11 cellular contexts compared by ENCODE assay signal in genomic region chr12:6202331-6202730, GRCh38. TPM values are rescaled to one million over a fixed set of nuclear protein-coding genes. Genes with fewer than 3 reads are reported as not detected.
DNase-seq lines count a peak whose midpoint lies in the region; ATAC-seq and TF ChIP-seq lines count a peak whose summit lies in the region.
"Had no signal": no experiment of that assay in that cellular context is flagged by ENCODE, and none has a peak within 500 bp of the region (broad histone marks: within the 10 kb centered on the region; RNA-seq: fewer than 3 reads in every experiment).

No MANE protein-coding gene starts in this region.

- H3K4me3 ChIP-seq in BLaER1, result peak overlapping the region; percentile 100
- peak overlapping the region; percentile 88 to 89 for H3K4me3 ChIP-seq in right atrium auricular region
- H3K4me3 ChIP-seq in prostate gland, result peak overlapping the region; percentile 98 to 99

- peak overlapping the region; percentile 84 for H3K4me3 Mint-ChIP-seq in WTC11
- H3K4me3 Mint-ChIP-seq in activated T-helper 17 cell treated with anti-CD3 and anti-CD28 coated beads, Interleukin-2, amount 50 U/mL, for 72 hours, result no peak overlapping the region
- H3K4me3 Mint-ChIP-seq in activated CD8-positive, alpha-beta T cell treated with anti-CD3 and anti-CD28 coated beads, Interleukin-2, amount 10 ng/mL, durations not matched to agents 7 days and 5 days, result no peak overlapping the region

- H3K27me3 Mint-ChIP-seq in WTC11 (ENCODE audit: low read depth), result peaks cover 7% of the 10 kb centered on the region; the same call in 1 of the 2 replicates
- H3K27me3 Mint-ChIP-seq in activated T-helper 17 cell treated with anti-CD3 and anti-CD28 coated beads, Interleukin-2, amount 50 U/mL, for 72 hours, result peaks cover 41% of the 10 kb centered on the region
- peaks cover 47% of the 10 kb centered on the region for H3K27me3 Mint-ChIP-seq in activated CD8-positive, alpha-beta T cell treated with anti-CD3 and anti-CD28 coated beads, Interleukin-2, amount 10 ng/mL, durations not matched to agents 7 days and 5 days (ENCODE audit: low read depth)

- H3K9ac ChIP-seq in BLaER1, result peak overlapping the region; percentile 99

- H4K20me1 ChIP-seq in BLaER1, result peaks cover 16% of the 10 kb centered on the region

- no peaks in the 10 kb centered on the region for H3K9me3 Mint-ChIP-seq in WTC11
- no peaks in the 10 kb centered on the region for H3K9me3 Mint-ChIP-seq in activated T-helper 17 cell treated with anti-CD3 and anti-CD28 coated beads, Interleukin-2, amount 50 U/mL, for 72 hours
- no peaks in the 10 kb centered on the region for H3K9me3 Mint-ChIP-seq in activated CD8-positive, alpha-beta T cell treated with anti-CD3 and anti-CD28 coated beads, Interleukin-2, amount 10 ng/mL, durations not matched to agents 7 days and 5 days (ENCODE audit: insufficient read depth)

- H3K27me3 ChIP-seq in BLaER1 (no peaks in the 10 kb centered on the region), right atrium auricular region (no peaks in the 10 kb centered on the region), prostate gland (replicated peaks; ENCODE audit: insufficient read depth) (no peaks in the 10 kb centered on the region)

- DNase-seq in WTC11 (ENCODE audit: low spot score) (no peak), right atrium auricular region (ENCODE audit: low spot score) (no peak), prostate gland (ENCODE audit: low spot score) (no peak)
- DNase-seq in activated CD8-positive, alpha-beta T cell treated with anti-CD3 and anti-CD28 coated beads, Interleukin-2, amount 10 ng/mL, durations not matched to agents 7 days and 5 days, result no peak
- DNase-seq in stimulated activated naive CD4-positive, alpha-beta T cell treated with Interleukin-2 at 50 U/mL for 16 hours (lab: John Stamatoyannopoulos, UW), result no peak
- no peak for DNase-seq in effector CD4-positive, alpha-beta T cell
- DNase-seq: activated CD4-positive, alpha-beta T cell treated with anti-CD3 and anti-CD28 coated beads for 1 hour; midbrain had no signal

- POLR2A ChIA-PET in WTC11 (lab: Charles Lee), result interaction anchor here (0.6 to 2.1 kb wide), 2 partner anchors 12 to 75 kb away, joined by 3 to 13 read pairs; no protein-coding TSS in a partner anchor
- POLR2A ChIA-PET in activated CD8-positive, alpha-beta T cell treated with anti-CD3 and anti-CD28 coated beads, Interleukin-2, amount 10 ng/mL, durations not matched to agents 7 days and 5 days (lab: Charles Lee), result no interaction called here

- peaks cover 22% of the 10 kb centered on the region for H3K36me3 Mint-ChIP-seq in WTC11
- no peaks in the 10 kb centered on the region for H3K36me3 Mint-ChIP-seq in activated T-helper 17 cell treated with anti-CD3 and anti-CD28 coated beads, Interleukin-2, amount 50 U/mL, for 72 hours (ENCODE audit: low read depth)
- no peaks in the 10 kb centered on the region for H3K36me3 Mint-ChIP-seq in activated CD8-positive, alpha-beta T cell treated with anti-CD3 and anti-CD28 coated beads, Interleukin-2, amount 10 ng/mL, durations not matched to agents 7 days and 5 days (ENCODE audit: low read depth)

- 18% methylated on average over 6 of the region's 6 CpGs for WGBS in prostate gland

- peak overlapping the region; percentile 99 for H3K27ac ChIP-seq in BLaER1
- H3K27ac ChIP-seq in right atrium auricular region, result peak overlapping the region; percentile 92 to 94
- peak overlapping the region; percentile 98 for H3K27ac ChIP-seq in prostate gland

- TF ChIP-seq CTCF in WTC11 (IDR thresholded peaks at IDR 0.05), result no peak
- no peak for TF ChIP-seq CTCF in right atrium auricular region (IDR thresholded peaks at IDR 0.05)
- TF ChIP-seq CTCF in prostate gland (IDR thresholded peaks at IDR 0.05), result no peak

- peak overlapping the region; percentile 87 for H3K27ac Mint-ChIP-seq in WTC11
- no peak overlapping the region for H3K27ac Mint-ChIP-seq in activated T-helper 17 cell treated with anti-CD3 and anti-CD28 coated beads, Interleukin-2, amount 50 U/mL, for 72 hours
- no peak overlapping the region for H3K27ac Mint-ChIP-seq in activated CD8-positive, alpha-beta T cell treated with anti-CD3 and anti-CD28 coated beads, Interleukin-2, amount 10 ng/mL, durations not matched to agents 7 days and 5 days

- CTCF ChIA-PET in WTC11 (lab: Charles Lee), result interaction anchor here (0.9 to 16.4 kb wide), 4 partner anchors 9 to 82 kb away, joined by 3 to 431 read pairs (median 6); no protein-coding TSS in a partner anchor
- CTCF ChIA-PET in activated CD8-positive, alpha-beta T cell treated with anti-CD3 and anti-CD28 coated beads, Interleukin-2, amount 10 ng/mL, durations not matched to agents 7 days and 5 days (lab: Charles Lee), result interaction anchor here (2.3 to 3.5 kb wide), 2 partner anchors 76 to 81 kb away, joined by 10 to 21 read pairs; no protein-coding TSS in a partner anchor

- H3K4me2 ChIP-seq in BLaER1, result peak overlapping the region; percentile 100

- intact Hi-C loops in prostate gland (cut with DNase I), result no loop called here

- H3K36me3 ChIP-seq in BLaER1 (peaks cover 46% of the 10 kb centered on the region), right atrium auricular region (no peaks in the 10 kb centered on the region), prostate gland (no peaks in the 10 kb centered on the region)

- TF ChIP-seq POLR2A in prostate gland (IDR thresholded peaks at IDR 0.05), result no peak

- ATAC-seq in WTC11, result no peak
- no peak for ATAC-seq in activated T-helper 17 cell treated with anti-CD3 and anti-CD28 coated beads, Interleukin-2, amount 50 U/mL, for 72 hours (replicated peaks)
- ATAC-seq in activated CD8-positive, alpha-beta T cell treated with anti-CD3 and anti-CD28 coated beads, Interleukin-2, amount 10 ng/mL, durations not matched to agents 7 days and 5 days, result no peak

- H3K4me1 ChIP-seq in BLaER1 (peaks cover 68% of the 10 kb centered on the region), right atrium auricular region (peaks cover 0 to 82% of the 10 kb centered on the region in 2 donors), prostate gland (replicated peaks) (peaks cover 57% of the 10 kb centered on the region)

- no peaks in the 10 kb centered on the region for H3K9me3 ChIP-seq in BLaER1
- no peaks in the 10 kb centered on the region for H3K9me3 ChIP-seq in right atrium auricular region
- no peaks in the 10 kb centered on the region for H3K9me3 ChIP-seq in prostate gland

- H3K4me1 Mint-ChIP-seq in WTC11, result peaks cover 85% of the 10 kb centered on the region
- peaks cover 6% of the 10 kb centered on the region for H3K4me1 Mint-ChIP-seq in activated T-helper 17 cell treated with anti-CD3 and anti-CD28 coated beads, Interleukin-2, amount 50 U/mL, for 72 hours
- H3K4me1 Mint-ChIP-seq in activated CD8-positive, alpha-beta T cell treated with anti-CD3 and anti-CD28 coated beads, Interleukin-2, amount 10 ng/mL, durations not matched to agents 7 days and 5 days (ENCODE audit: low read depth), result peaks cover 31% of the 10 kb centered on the region

TF ChIP-seq in WTC11, 78 proteins besides CTCF, POLR2A, EP300 and RAD21:
- TF ChIP-seq RELA (CRISPR knock-in tag; IDR thresholded peaks at IDR 0.05; ENCODE audit: borderline replicate concordance) (0 out of 2 replicates have a peak, but pooled peaks have one; percentile 26), ZMAT4 (CRISPR knock-in tag; IDR thresholded peaks at IDR 0.05) (no peak), ZNF263 (CRISPR knock-in tag; IDR thresholded peaks at IDR 0.05; ENCODE audit: low read depth) (no peak)

RNA-seq across cellular contexts. Expression of gene CD9, which starts 2.1 kb away (rescaled TPM):
- 241 to 260 TPM (median 251 TPM) in 3 replicates for total RNA-seq in WTC11 (2021)
- total RNA-seq in right atrium auricular region, result 100 to 1,000 TPM; 126 to 230 TPM
- 100 to 1,000 TPM; 198 to 845 TPM for total RNA-seq in prostate gland
- total RNA-seq in activated T-helper 17 cell treated with anti-CD3 and anti-CD28 coated beads, Interleukin-2, amount 50 U/mL, for 72 hours, result 1 to 10 TPM in 1 of 2 donors, under 1 TPM in 1; 0.76 to 1.6 TPM
- 10 to 100 TPM; 11.6 to 11.9 TPM for total RNA-seq in activated CD8-positive, alpha-beta T cell treated with anti-CD3 and anti-CD28 coated beads, Interleukin-2, amount 10 ng/mL, durations not matched to agents 7 days and 5 days
- total RNA-seq: OCI-LY7 had no signal

Comparison
In these comparisons a context has a peak if more than half of its experiments do, and no peak if none do; other contexts are left out.
1. RNA of gene CD9, which starts 2.1 kb away (total RNA-seq): 198 to 845 TPM in prostate gland, 241 to 260 TPM in WTC11 and 126 to 230 TPM in right atrium auricular region; 11.6 to 11.9 TPM in activated CD8-positive, alpha-beta T cell treated with anti-CD3 and anti-CD28 coated beads, Interleukin-2, amount 10 ng/mL, durations not matched to agents 7 days and 5 days and 0.76 to 1.6 TPM in activated T-helper 17 cell treated with anti-CD3 and anti-CD28 coated beads, Interleukin-2, amount 50 U/mL, for 72 hours; every median in the first group is over 4 times any median in the second.
2. Peak in every context shown above with its lines, with median percentiles within 50 percentile points of each other: H3K27ac ChIP-seq and H3K4me3 ChIP-seq.